Comparison of ENCODE assay signal across 12 cellular contexts in the genomic region with DNA sequence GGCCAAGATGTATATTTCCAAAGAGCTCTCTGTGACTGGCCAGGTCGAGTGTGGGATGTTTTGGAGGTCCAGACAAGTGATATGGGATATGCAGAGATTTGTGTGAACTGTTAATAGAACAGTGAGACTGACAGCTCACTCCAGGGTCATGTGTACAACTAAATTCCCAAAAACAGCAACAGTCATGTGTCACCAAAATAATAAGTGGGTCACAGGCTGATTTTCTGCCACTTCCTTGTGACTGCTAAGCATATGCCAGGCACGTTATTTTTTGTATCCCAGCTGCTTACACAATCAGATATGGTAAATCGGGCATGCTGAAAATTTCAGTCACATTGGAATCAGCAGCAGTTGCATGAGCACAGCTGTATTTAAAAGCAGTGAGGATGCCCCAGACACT.
"Had no signal": no experiment of that assay in that cellular context is flagged by ENCODE, and none has a peak within 500 bp of the region (broad histone marks: within the 10 kb centered on the region; RNA-seq: fewer than 3 reads in every experiment).

No MANE protein-coding gene starts in this region.

- H3K27me3 Mint-ChIP-seq: activated naive CD8-positive, alpha-beta T cell treated with anti-CD3 and anti-CD28 coated beads, Interleukin-2, amount 50 U/mL, for 24 hours; naive thymus-derived CD4-positive, alpha-beta T cell; type B pancreatic cell had no signal

- H3K4me3 Mint-ChIP-seq: activated naive CD4-positive, alpha-beta T cell treated with anti-CD3 and anti-CD28 coated beads for 36 hours; activated naive CD8-positive, alpha-beta T cell treated with anti-CD3 and anti-CD28 coated beads, Interleukin-2, amount 50 U/mL, for 24 hours; naive thymus-derived CD4-positive, alpha-beta T cell; type B pancreatic cell had no signal

- DNase-seq: activated CD4-positive, CD25-positive, alpha-beta regulatory T cell treated with anti-CD3 and anti-CD28 coated beads, Interleukin-2, amount 50 U/mL, for 72 hours; activated naive CD4-positive, alpha-beta T cell treated with anti-CD3 and anti-CD28 coated beads for 36 hours; activated naive CD8-positive, alpha-beta T cell treated with anti-CD3 and anti-CD28 coated beads, Interleukin-2, amount 50 U/mL, for 24 hours; effector CD8-positive, alpha-beta T cell; mammary epithelial cell; naive thymus-derived CD4-positive, alpha-beta T cell; small intestine; stimulated activated CD4-positive, alpha-beta T cell treated with anti-CD3 and anti-CD28 coated beads, Interleukin-4, amount 100 ng/mL, for 24 hours; stimulated activated naive CD4-positive, alpha-beta T cell had no signal

- ATAC-seq: activated naive CD8-positive, alpha-beta T cell treated with anti-CD3 and anti-CD28 coated beads, Interleukin-2, amount 50 U/mL, for 24 hours; naive thymus-derived CD4-positive, alpha-beta T cell had no signal

- H3K4me1 ChIP-seq: parathyroid adenoma had no signal

- H3K36me3 Mint-ChIP-seq: type B pancreatic cell had no signal

- H3K9me3 Mint-ChIP-seq: activated naive CD8-positive, alpha-beta T cell treated with anti-CD3 and anti-CD28 coated beads, Interleukin-2, amount 50 U/mL, for 24 hours; activated T-helper 2 cell treated with anti-CD3 and anti-CD28 coated beads, Interferon-gamma antibody, Interleukin-2, Interleukin-4, amounts not matched to agents 10 μg/mL and 5 μg/mL and 100 μg/mL, durations not matched to agents 14 hours and 24 hours and 36 hours; naive thymus-derived CD4-positive, alpha-beta T cell; type B pancreatic cell had no signal

- H3K27ac ChIP-seq: parathyroid adenoma had no signal
